32 cellular contexts compared by ENCODE assay signal in the genomic region with DNA sequence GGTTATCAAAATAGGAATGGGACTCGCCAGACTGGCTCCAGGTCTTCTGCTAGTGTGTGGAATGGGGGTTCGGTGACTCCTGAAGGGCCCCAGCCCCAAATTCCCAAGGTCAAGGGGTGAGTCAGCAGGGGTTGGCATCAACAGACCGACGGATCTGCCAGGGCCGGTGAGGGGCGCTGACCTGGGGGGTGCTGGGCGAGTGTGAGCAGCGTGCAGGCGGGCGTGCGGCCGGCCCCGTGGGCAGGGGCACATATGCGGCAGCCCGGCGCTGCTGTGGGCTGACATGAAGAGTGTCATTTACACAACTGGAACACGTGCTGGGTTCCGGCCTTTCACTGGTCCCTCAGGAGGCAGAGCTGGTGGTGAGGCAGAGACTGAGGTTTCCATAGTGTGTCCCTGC. TPM values are rescaled to one million over a fixed set of nuclear protein-coding genes. Genes with fewer than 3 reads are reported as not detected.
"Had no signal": no experiment of that assay in that cellular context is flagged by ENCODE, and none has a peak within 500 bp of the region (broad histone marks: within the 10 kb centered on the region; RNA-seq: fewer than 3 reads in every experiment).

No MANE protein-coding gene starts in this region.

- H3K4me1 ChIP-seq: breast epithelium, prostate gland had no signal

- H3K27me3 ChIP-seq: breast epithelium, pancreas, sigmoid colon, transverse colon had no signal

- H3K4me3 Mint-ChIP-seq: activated T-helper 1 cell treated with anti-CD3 and anti-CD28 coated beads, Interleukin-12 subunit alpha, Interleukin-12 subunit beta, Interleukin-2, Interleukin-4 antibody, amounts not matched to agents 30 ng/mL and 10 ng/mL and 1 ng/mL, durations not matched to agents 14 hours and 24 hours and 36 hours; central memory CD8-positive, alpha-beta T cell; endodermal cell; naive B cell; stimulated activated memory B cell treated with anti-CD40 and anti-IgM and Interleukin-4, amounts not matched to agents 10 μg/mL and 1 μg/mL and 100 μg/mL, for 72 hours; stimulated activated naive CD8-positive, alpha-beta T cell treated with anti-CD3 and anti-CD28 coated beads, Interleukin-15, amount 100 ng/mL, for 72 hours had no signal

- H3K36me3 ChIP-seq: breast epithelium, pancreas, prostate gland, sigmoid colon, transverse colon, WERI-Rb-1 had no signal

- ATAC-seq: activated CD4-positive, CD25-positive, alpha-beta regulatory T cell treated with anti-CD3 and anti-CD28 coated beads, Interleukin-2, amount 50 U/mL, for 24 hours; esophagus mucosa; pancreas; stimulated activated memory B cell treated with anti-CD40 and anti-IgM and Interleukin-4, amounts not matched to agents 10 μg/mL and 1 μg/mL and 100 μg/mL, for 72 hours; stimulated activated naive CD8-positive, alpha-beta T cell treated with anti-CD3 and anti-CD28 coated beads, Interleukin-15, amount 100 ng/mL, for 72 hours had no signal

- H3K4me3 ChIP-seq: breast epithelium, coronary artery, pancreas, prostate gland, sigmoid colon, SK-N-MC, transverse colon had no signal

- H3K4me1 Mint-ChIP-seq: naive B cell; stimulated activated naive CD8-positive, alpha-beta T cell treated with anti-CD3 and anti-CD28 coated beads, Interleukin-15, amount 100 ng/mL, for 72 hours had no signal

- DNase-seq: activated CD4-positive, alpha-beta T cell treated with anti-CD3 and anti-CD28 coated beads for 48 hours; activated CD4-positive, alpha-beta T cell treated with anti-CD3 and anti-CD28 coated beads, Interleukin-2, amount 50 U/mL, for 48 hours; activated CD8-positive, alpha-beta memory T cell treated with anti-CD3 and anti-CD28 coated beads for 24 hours; activated gamma-delta T cell; activated naive CD4-positive, alpha-beta T cell treated with anti-CD3 and anti-CD28 coated beads, Interleukin-2, amount 50 U/mL, for 16 hours; activated T-cell treated with anti-CD3 and anti-CD28 coated beads, Interleukin-2, amount 50 U/mL, for 1 hour; amniotic stem cell; endodermal cell; foreskin fibroblast; left ventricle myocardium superior; naive B cell; pancreas; sigmoid colon; small intestine; stimulated activated CD4-positive, alpha-beta T cell treated with anti-CD3 and anti-CD28 coated beads, Interleukin-1b, Interleukin-23, amount 100 ng/mL, for 48 hours; stimulated activated CD4-positive, alpha-beta T cell treated with anti-CD3 and anti-CD28 coated beads, Interleukin-4, amount 100 ng/mL, for 4 hours; stimulated activated CD8-positive, alpha-beta memory T cell treated with anti-CD3 and anti-CD28 coated beads, Interleukin-4, amount 100 ng/mL, for 48 hours; stimulated activated naive CD8-positive, alpha-beta T cell treated with anti-CD3 and anti-CD28 coated beads, Interleukin-15, amount 100 ng/mL, for 72 hours; T-helper 9 cell; transverse colon; WERI-Rb-1 had no signal

- H3K9me3 Mint-ChIP-seq: activated T-helper 1 cell treated with anti-CD3 and anti-CD28 coated beads, Interleukin-12 subunit alpha, Interleukin-12 subunit beta, Interleukin-2, Interleukin-4 antibody, amounts not matched to agents 30 ng/mL and 10 ng/mL and 1 ng/mL, durations not matched to agents 14 hours and 24 hours and 36 hours; central memory CD8-positive, alpha-beta T cell; endodermal cell; naive B cell; stimulated activated memory B cell treated with anti-CD40 and anti-IgM and Interleukin-4, amounts not matched to agents 10 μg/mL and 1 μg/mL and 100 μg/mL, for 72 hours; stimulated activated naive CD8-positive, alpha-beta T cell treated with anti-CD3 and anti-CD28 coated beads, Interleukin-15, amount 100 ng/mL, for 72 hours had no signal

- H3K36me3 Mint-ChIP-seq: naive B cell; stimulated activated memory B cell treated with anti-CD40 and anti-IgM and Interleukin-4, amounts not matched to agents 10 μg/mL and 1 μg/mL and 100 μg/mL, for 72 hours had no signal

- H3K27ac ChIP-seq: breast epithelium, pancreas, prostate gland, sigmoid colon, SK-N-MC, transverse colon, WERI-Rb-1 had no signal

- H3K27ac Mint-ChIP-seq: activated T-helper 1 cell treated with anti-CD3 and anti-CD28 coated beads, Interleukin-12 subunit alpha, Interleukin-12 subunit beta, Interleukin-2, Interleukin-4 antibody, amounts not matched to agents 30 ng/mL and 10 ng/mL and 1 ng/mL, durations not matched to agents 14 hours and 24 hours and 36 hours; endodermal cell; naive B cell; stimulated activated memory B cell treated with anti-CD40 and anti-IgM and Interleukin-4, amounts not matched to agents 10 μg/mL and 1 μg/mL and 100 μg/mL, for 72 hours; stimulated activated naive CD8-positive, alpha-beta T cell treated with anti-CD3 and anti-CD28 coated beads, Interleukin-15, amount 100 ng/mL, for 72 hours had no signal

- H3K27me3 Mint-ChIP-seq: central memory CD8-positive, alpha-beta T cell; naive B cell; stimulated activated naive CD8-positive, alpha-beta T cell treated with anti-CD3 and anti-CD28 coated beads, Interleukin-15, amount 100 ng/mL, for 72 hours had no signal

- H3K9me3 ChIP-seq: breast epithelium, pancreas, prostate gland, sigmoid colon, transverse colon had no signal

RNA-seq across cellular contexts. Expression of a gene that starts 48.0 kb away (rescaled TPM):
- total RNA-seq: activated T-helper 1 cell treated with anti-CD3 and anti-CD28 coated beads, Interleukin-12 subunit alpha, Interleukin-12 subunit beta, Interleukin-2, Interleukin-4 antibody, amounts not matched to agents 30 ng/mL and 10 ng/mL and 1 ng/mL, durations not matched to agents 14 hours and 24 hours and 36 hours; breast epithelium; endodermal cell; esophagus mucosa; lung microvascular endothelial cell; T-helper 1 cell treated with Interleukin-12 subunit alpha and Interleukin-12 subunit beta and Interleukin-4 antibody, amounts not matched to agents 30 ng/mL and 1 ng/mL, for 36 hours had no signal
